31 cellular contexts compared by ENCODE assay signal in the genomic region with DNA sequence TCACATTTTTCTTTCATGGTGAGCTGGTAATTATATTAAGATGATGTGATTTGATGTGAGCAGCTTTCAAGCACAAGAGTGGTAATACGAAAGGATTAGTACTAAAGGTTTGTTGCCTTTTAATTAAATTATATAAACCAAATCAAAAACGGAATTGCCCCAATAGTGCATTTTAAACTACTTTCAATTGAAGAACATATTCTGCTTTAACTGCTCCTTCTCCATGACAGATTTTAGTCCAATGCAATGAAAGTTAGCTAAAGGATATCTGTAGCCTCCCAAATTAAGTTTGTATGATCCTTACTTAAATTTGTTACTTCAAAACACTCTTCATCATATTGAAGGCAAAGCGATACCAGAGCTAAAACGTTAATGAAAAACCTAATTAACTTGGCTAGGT.
"Had no signal": no experiment of that assay in that cellular context is flagged by ENCODE, and none has a peak within 500 bp of the region (broad histone marks: within the 10 kb centered on the region; RNA-seq: fewer than 3 reads in every experiment).

No MANE protein-coding gene starts in this region.

- H3K4me1 ChIP-seq: ascending aorta, body of pancreas, breast epithelium had no signal

- H3K9me3 ChIP-seq: ascending aorta, body of pancreas, breast epithelium had no signal

- FAIRE-seq: TTC549 had no signal

- H3K27ac ChIP-seq: ascending aorta, body of pancreas, brain microvascular endothelial cell, breast epithelium, VCaP had no signal

- H3K4me3 ChIP-seq: ascending aorta, body of pancreas, breast epithelium had no signal

- H3K36me3 ChIP-seq: ascending aorta, brain microvascular endothelial cell, breast epithelium had no signal

- ATAC-seq: activated CD4-positive, alpha-beta T cell treated with anti-CD3 and anti-CD28 coated beads for 36 hours; activated CD4-positive, CD25-positive, alpha-beta regulatory T cell treated with anti-CD3 and anti-CD28 coated beads, Interleukin-2, amount 50 U/mL, for 24 hours; activated CD8-positive, alpha-beta memory T cell treated with anti-CD3 and anti-CD28 coated beads, Interleukin-2, amount 10 ng/mL, durations not matched to agents 7 days and 5 days; activated CD8-positive, alpha-beta T cell treated with anti-CD3 and anti-CD28 coated beads, Interleukin-2, amount 10 ng/mL, durations not matched to agents 7 days and 5 days; activated naive CD8-positive, alpha-beta T cell treated with anti-CD3 and anti-CD28 coated beads, Interleukin-2, amount 50 U/mL, for 24 hours; body of pancreas had no signal

- H3K27me3 ChIP-seq: ascending aorta, body of pancreas, brain microvascular endothelial cell had no signal

- DNase-seq: activated B cell treated with CpG ODN at 0.5 μM for 24 hours; activated CD4-positive, alpha-beta memory T cell treated with anti-CD3 and anti-CD28 coated beads, Interleukin-2, amount 10 ng/mL, durations not matched to agents 7 days and 5 days; activated CD4-positive, alpha-beta T cell treated with anti-CD3 and anti-CD28 coated beads for 1 hour; activated CD4-positive, alpha-beta T cell treated with anti-CD3 and anti-CD28 coated beads for 36 hours; activated CD4-positive, alpha-beta T cell treated with anti-CD3 and anti-CD28 coated beads for 48 hours; activated CD4-positive, alpha-beta T cell treated with anti-CD3 and anti-CD28 coated beads, Interleukin-2, amount 10 ng/mL, durations not matched to agents 7 days and 5 days; activated CD4-positive, alpha-beta T cell treated with anti-CD3 and anti-CD28 coated beads, Interleukin-2, amount 50 U/mL, for 48 hours; activated CD8-positive, alpha-beta memory T cell treated with anti-CD3 and anti-CD28 coated beads for 24 hours; activated CD8-positive, alpha-beta memory T cell treated with anti-CD3 and anti-CD28 coated beads, Interleukin-2, amount 10 ng/mL, durations not matched to agents 7 days and 5 days; activated CD8-positive, alpha-beta memory T cell treated with anti-CD3 and anti-CD28 coated beads, Interleukin-2, amount 50 U/mL, for 48 hours; activated CD8-positive, alpha-beta T cell treated with anti-CD3 and anti-CD28 coated beads, Interleukin-2, amount 10 ng/mL, durations not matched to agents 7 days and 5 days; activated effector memory CD4-positive, alpha-beta T cell treated with Interleukin-2 at 50 U/mL for 16 hours; activated gamma-delta T cell; activated naive CD4-positive, alpha-beta T cell treated with anti-CD3 and anti-CD28 coated beads, Interleukin-2, amount 10 ng/mL, durations not matched to agents 7 days and 5 days; activated naive CD4-positive, alpha-beta T cell treated with Interleukin-2 at 50 U/mL for 16 hours; activated naive CD8-positive, alpha-beta T cell treated with anti-CD3 and anti-CD28 coated beads, Interleukin-2, amount 10 ng/mL, durations not matched to agents 7 days and 5 days; activated naive CD8-positive, alpha-beta T cell treated with anti-CD3 and anti-CD28 coated beads, Interleukin-2, amount 50 U/mL, for 24 hours; activated T-cell treated with anti-CD3 and anti-CD28 coated beads, Interleukin-2, amount 50 U/mL, for 24 hours; activated T-cell treated with anti-CD3 and anti-CD28 coated beads, Interleukin-2, amount 50 U/mL, for 48 hours; amygdala; anterior cingulate cortex; body of pancreas; brain microvascular endothelial cell; central memory CD4-positive, alpha-beta T cell; T-helper 2 cell; T-helper 9 cell had no signal
